Comparison of ENCODE assay signal across 19 cellular contexts in the genomic region with DNA sequence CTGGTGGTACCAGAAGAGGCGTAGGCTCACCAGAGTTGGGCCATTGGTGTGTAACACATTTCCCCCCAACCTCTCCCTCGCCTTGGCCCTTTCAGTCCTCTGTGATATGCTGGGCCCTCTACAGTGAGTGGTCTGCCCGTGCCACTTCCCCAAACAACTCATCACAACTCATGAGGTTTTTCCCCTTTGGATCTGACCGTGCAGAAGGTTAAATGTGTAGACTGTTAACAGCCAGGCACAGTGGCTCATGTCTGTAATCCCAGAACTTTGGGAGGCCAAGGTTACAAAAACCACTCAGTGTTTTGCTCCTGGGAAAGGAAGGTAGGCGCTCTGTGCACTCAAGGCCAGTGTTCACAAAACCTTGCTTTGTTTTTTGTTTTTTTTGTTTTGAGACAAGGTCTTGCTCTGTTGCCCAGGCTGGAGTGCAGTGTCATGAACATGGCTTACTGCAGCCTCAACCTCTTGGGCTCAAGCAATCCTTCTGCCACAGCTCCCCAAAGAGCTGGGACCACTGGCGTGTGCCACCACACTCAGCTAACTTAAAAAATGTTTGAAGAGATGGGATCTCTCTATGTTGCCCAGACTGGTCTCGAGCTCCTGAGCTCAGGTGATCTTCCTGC. TPM values are rescaled to one million over a fixed set of nuclear protein-coding genes. Genes with fewer than 3 reads are reported as not detected.
A peak's percentile ranks its signal among the peaks of the same experiment; 100 is the strongest.
DNase-seq lines count a peak whose midpoint lies in the region; ATAC-seq and TF ChIP-seq lines count a peak whose summit lies in the region.
"Had no signal": no experiment of that assay in that cellular context is flagged by ENCODE, and none has a peak within 500 bp of the region (broad histone marks: within the 10 kb centered on the region; RNA-seq: fewer than 3 reads in every experiment).

No MANE protein-coding gene starts in this region.

- DNase-seq in right atrium auricular region (ENCODE audit: low spot score), result peak; percentile 4
- no peak for DNase-seq in Right ventricle myocardium inferior (ENCODE audit: missing footprints)
- DNase-seq in OCI-LY7 (ENCODE audit: low spot score), result no peak
- peak; percentile 10 for DNase-seq in colonic mucosa
- no peak for DNase-seq in HFFc6
- DNase-seq in effector memory CD4-positive, alpha-beta T cell, result no peak
- DNase-seq: EL, GF-D8, KG1, NCI-H1694 treated with DMSO at 0.1 percent for 48 hours, NCI-H2081 treated with DMSO at 0.1 percent for 48 hours, NCI-H446 treated with DMSO at 0.1 percent for 48 hours, NCI-H526 treated with DMSO at 0.1 percent for 48 hours, PC-3, RPMI8226, SIG-M5 had no signal

- no peaks in the 10 kb centered on the region for H4K20me1 ChIP-seq in OCI-LY7 (ENCODE audit: insufficient read depth, low read length)

- H3K27ac ChIP-seq in right atrium auricular region, result no peak overlapping the region
- H3K27ac ChIP-seq in OCI-LY7 (ENCODE audit: low read depth, low read length, poor library complexity, severe bottlenecking), result no peak overlapping the region
- no peak overlapping the region for H3K27ac ChIP-seq in colonic mucosa
- no peak overlapping the region for H3K27ac ChIP-seq in effector memory CD4-positive, alpha-beta T cell (ENCODE audit: insufficient read depth, low read length, poor library complexity, severe bottlenecking)

- CTCF ChIA-PET in OCI-LY7 (lab: Charles Lee; ENCODE audit: unreplicated experiment), result no interaction called here

- H3K9ac ChIP-seq in colonic mucosa (ENCODE audit: low read depth in 2 of 2, low read length in 2 of 2), result no peak overlapping the region

- POLR2A ChIA-PET in OCI-LY7 (lab: Charles Lee), result interaction anchor here (0.7 kb wide), 1 partner anchor 18 kb away, joined by 4 read pairs; no protein-coding TSS in a partner anchor

- no peak overlapping the region for H3K4me2 ChIP-seq in OCI-LY7 (ENCODE audit: low read length)

- no peak overlapping the region for H3K27ac Mint-ChIP-seq in HFFc6
- H3K27ac Mint-ChIP-seq: B cell had no signal

- no peak for TF ChIP-seq CTCF in right atrium auricular region (IDR thresholded peaks at IDR 0.05)
- TF ChIP-seq CTCF in OCI-LY7 (conservative IDR thresholded peaks at IDR 0.05; ENCODE audit: low read length), result no peak
- no peak for TF ChIP-seq CTCF in colonic mucosa (IDR thresholded peaks at IDR 0.05)
- no peak for TF ChIP-seq CTCF in HFFc6 (IDR thresholded peaks at IDR 0.05)

- intact Hi-C loops in Right ventricle myocardium inferior (cut with DNase I), result no loop called here
- intact Hi-C loops in OCI-LY7 (cut with micrococcal nuclease; ENCODE audit: unreplicated experiment), result no loop called here
- intact Hi-C loops in colonic mucosa (cut with DNase I), result no loop called here

- no peaks in the 10 kb centered on the region for H3K79me2 ChIP-seq in OCI-LY7 (ENCODE audit: insufficient read depth, low read depth, low read length)

- H3K27me3 ChIP-seq in right atrium auricular region (no peaks in the 10 kb centered on the region), colonic mucosa (no peaks in the 10 kb centered on the region)
- no peaks in the 10 kb centered on the region for H3K27me3 ChIP-seq in effector memory CD4-positive, alpha-beta T cell (replicated peaks; ENCODE audit: control insufficient read depth, insufficient read depth, low read length, poor library complexity, severe bottlenecking)

- H3K36me3 Mint-ChIP-seq in HFFc6 (ENCODE audit: low read depth), result no peaks in the 10 kb centered on the region
- H3K36me3 Mint-ChIP-seq: CD14-positive monocyte had no signal

- H3K9me2 ChIP-seq in OCI-LY7 (ENCODE audit: insufficient read depth, low read length), result no peaks in the 10 kb centered on the region

- peaks cover 0 to 8% of the 10 kb centered on the region in 2 donors for H3K4me1 ChIP-seq in right atrium auricular region
- H3K4me1 ChIP-seq in OCI-LY7 (ENCODE audit: insufficient read depth, low read length, poor library complexity, severe bottlenecking), result no peaks in the 10 kb centered on the region
- H3K4me1 ChIP-seq in colonic mucosa, result peaks cover 6% of the 10 kb centered on the region
- no peaks in the 10 kb centered on the region for H3K4me1 ChIP-seq in effector memory CD4-positive, alpha-beta T cell (ENCODE audit: control insufficient read depth, insufficient read depth, low read length, poor library complexity, severe bottlenecking)

- H2AFZ ChIP-seq in OCI-LY7 (ENCODE audit: low read length), result peak overlapping the region; percentile 28; the same call in 1 of the 2 replicates

- no peak for ATAC-seq in Right ventricle myocardium inferior
- no peak for ATAC-seq in HG02970 (IDR thresholded peaks at IDR 0.05; ENCODE audit: low FRiP score, unreplicated experiment)
- ATAC-seq: PC-3 had no signal

- no peak overlapping the region for H3K4me3 ChIP-seq in right atrium auricular region
- no peak overlapping the region for H3K4me3 ChIP-seq in OCI-LY7 (ENCODE audit: low read depth, low read length, poor library complexity, severe bottlenecking)
- no peak overlapping the region for H3K4me3 ChIP-seq in colonic mucosa
- no peak overlapping the region for H3K4me3 ChIP-seq in effector memory CD4-positive, alpha-beta T cell (ENCODE audit: insufficient read depth, low read depth, low read length, poor library complexity, severe bottlenecking)

- peaks cover 35% of the 10 kb centered on the region for H3K4me1 Mint-ChIP-seq in HFFc6 (ENCODE audit: low read depth)
- H3K4me1 Mint-ChIP-seq: B cell, CD14-positive monocyte had no signal

- BruUV-seq in OCI-LY7 (replicated peaks; lab: Mats Ljungman, UMichigan), result no TSS peak

- H3K36me3 ChIP-seq in right atrium auricular region (no peaks in the 10 kb centered on the region), OCI-LY7 (ENCODE audit: insufficient read depth, low read length) (no peaks in the 10 kb centered on the region), colonic mucosa (no peaks in the 10 kb centered on the region)
- no peaks in the 10 kb centered on the region for H3K36me3 ChIP-seq in effector memory CD4-positive, alpha-beta T cell (ENCODE audit: control insufficient read depth, insufficient read depth, low read length)

- peaks cover 2% of the 10 kb centered on the region; the same call in 1 of the 2 replicates for H3K27me3 Mint-ChIP-seq in HFFc6 (ENCODE audit: insufficient read depth)
- H3K27me3 Mint-ChIP-seq: B cell had no signal

- no peaks in the 10 kb centered on the region for H3K9me3 Mint-ChIP-seq in HFFc6
- H3K9me3 Mint-ChIP-seq: CD14-positive monocyte had no signal

- no peak overlapping the region for H3K4me3 Mint-ChIP-seq in HFFc6
- H3K4me3 Mint-ChIP-seq: B cell, CD14-positive monocyte had no signal

- no peaks in the 10 kb centered on the region for H3K9me3 ChIP-seq in right atrium auricular region
- H3K9me3 ChIP-seq in OCI-LY7 (ENCODE audit: low read length), result no peaks in the 10 kb centered on the region
- H3K9me3 ChIP-seq in colonic mucosa, result no peaks in the 10 kb centered on the region
- H3K9me3 ChIP-seq in effector memory CD4-positive, alpha-beta T cell (ENCODE audit: control insufficient read depth, low read length), result no peaks in the 10 kb centered on the region

RNA-seq across cellular contexts. Expression of a gene that starts 11.3 kb away (rescaled TPM):
- total RNA-seq in right atrium auricular region, result 10 to 100 TPM; 29.4 to 31.9 TPM
- 65.5 TPM for total RNA-seq in Right ventricle myocardium inferior
- 64.9 and 83.0 TPM in 2 replicates for total RNA-seq in OCI-LY7 (2014; rRNA removed; shearing (Covaris generic))
- 177 and 184 TPM in 2 replicates for total RNA-seq in OCI-LY7 (2022)
- 100 to 1,000 TPM; 166 to 220 TPM for total RNA-seq in colonic mucosa
- total RNA-seq in HFFc6 (2021; fragmentation: NEBNext Ultra II Directional; extraction: Animal tissue kit (Norgen Biotek cat#: 25700)), result 100 to 1,000 TPM; 135 to 151 (median 140) TPM

RNA-seq across cellular contexts. Expression of a gene that starts 27.3 kb away (rescaled TPM):
- 10 to 100 TPM; 17.1 to 19.2 TPM for total RNA-seq in right atrium auricular region
- 24.8 TPM for total RNA-seq in Right ventricle myocardium inferior
- total RNA-seq in OCI-LY7 (2014; rRNA removed; shearing (Covaris generic)), result 18.8 and 19.8 TPM in 2 replicates
- total RNA-seq in OCI-LY7 (2022), result 63.9 and 81.0 TPM in 2 replicates
- 10 to 100 TPM; 31.2 to 38.5 TPM for total RNA-seq in colonic mucosa
- 10 to 100 TPM; 28.3 to 38.0 (median 30.1) TPM for total RNA-seq in HFFc6 (2021; fragmentation: NEBNext Ultra II Directional; extraction: Animal tissue kit (Norgen Biotek cat#: 25700))

Comparison
In these comparisons a context has a peak if more than half of its experiments do, and no peak if none do; other contexts are left out.
1. DNase-seq: peak in right atrium auricular region (single experiment) and colonic mucosa (single experiment); none in Right ventricle myocardium inferior (single experiment), OCI-LY7 (single experiment), HFFc6 (single experiment) and effector memory CD4-positive, alpha-beta T cell (0 of 3).